In genomic region chr1:40047769-40048168, GRCh38 we compare ENCODE assay signal across 1 cellular context.
TF ChIP-seq lines count a peak whose summit lies in the region.

No MANE protein-coding gene starts in this region.

TF ChIP-seq in GM12878, 131 proteins besides CTCF, POLR2A, EP300 and RAD21:
- no peak for TF ChIP-seq IRF4 (IDR thresholded peaks at IDR 0.05; ENCODE audit: low read depth, low read length)
- 0 out of 2 replicates have a peak, but pooled peaks have one; percentile 32 for TF ChIP-seq HDGF (IDR thresholded peaks at IDR 0.05)
